ENCODE assay signal across 8 cellular contexts in the genomic region with DNA sequence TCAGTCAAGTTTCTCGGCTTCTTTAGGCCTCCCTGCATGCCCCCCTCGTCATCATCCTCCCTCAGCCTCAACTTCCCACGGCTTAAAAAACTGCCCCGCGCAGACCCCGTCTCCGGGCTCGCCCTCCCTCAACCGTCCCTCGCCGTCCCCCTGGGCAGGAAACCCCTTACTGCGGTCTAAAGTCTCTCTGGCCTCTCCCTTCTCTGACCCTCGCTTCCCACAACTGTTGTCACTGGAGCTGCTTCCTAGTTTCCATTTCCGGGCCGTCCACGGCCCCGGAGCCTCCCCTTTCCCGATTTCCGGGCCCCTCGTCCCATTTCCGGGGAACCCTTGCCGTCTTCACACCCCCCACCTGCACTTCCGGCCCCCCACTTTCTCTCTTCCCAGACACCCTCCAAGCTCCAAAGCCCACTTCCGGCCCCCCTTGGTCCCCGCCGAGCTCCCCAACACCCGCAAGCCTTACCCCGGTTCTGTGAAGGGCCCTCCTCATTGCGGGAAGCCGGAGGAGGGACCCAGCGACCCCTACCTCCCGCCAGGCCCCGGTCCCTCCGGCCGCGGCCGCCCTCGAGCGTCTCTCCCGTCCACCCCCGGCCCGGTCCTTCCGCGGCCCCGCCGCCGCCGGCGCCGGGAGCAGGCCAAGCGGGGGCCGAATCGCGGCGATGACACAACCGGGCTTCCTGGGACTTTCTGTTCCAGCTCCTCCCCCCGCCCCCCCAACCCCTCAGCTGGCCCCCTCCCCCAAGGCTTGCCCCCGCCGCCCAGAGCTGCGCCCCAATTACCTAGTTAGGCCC. TPM values are rescaled to one million over a fixed set of nuclear protein-coding genes. Genes with fewer than 3 reads are reported as not detected.
A peak's percentile ranks its signal among the peaks of the same experiment; 100 is the strongest.
DNase-seq lines count a peak whose midpoint lies in the region; ATAC-seq and TF ChIP-seq lines count a peak whose summit lies in the region.

No MANE protein-coding gene starts in this region.

- DNase-seq in Caki2 (ENCODE audit: low read depth) (peak; percentile 29), GM20000 (ENCODE audit: low spot score) (peak; percentile 83), HPDE6-E6E7 (ENCODE audit: extremely low spot score) (peak; percentile 51), RPMI7951 (ENCODE audit: low read depth) (peak; percentile 78), glomerular visceral epithelial cell (ENCODE audit: extremely low spot score) (peak; percentile 77), omental fat pad (ENCODE audit: low spot score) (peak; percentile 38)
- DNase-seq in activated naive CD4-positive, alpha-beta T cell treated with anti-CD3 and anti-CD28 coated beads, Interleukin-2, amount 10 ng/mL, durations not matched to agents 7 days and 5 days, result peak; percentile 81

- CTCF ChIA-PET in activated naive CD4-positive, alpha-beta T cell treated with anti-CD3 and anti-CD28 coated beads, Interleukin-2, amount 10 ng/mL, durations not matched to agents 7 days and 5 days (lab: Charles Lee), result interaction anchor here (1.0 kb wide), 1 partner anchor 12 kb away, joined by 3 read pairs; no protein-coding TSS in a partner anchor

- peak overlapping the region; percentile 98 for H3K4me3 Mint-ChIP-seq in activated naive CD4-positive, alpha-beta T cell treated with anti-CD3 and anti-CD28 coated beads, Interleukin-2, amount 10 ng/mL, durations not matched to agents 7 days and 5 days

- peaks cover 28% of the 10 kb centered on the region for H3K36me3 Mint-ChIP-seq in activated naive CD4-positive, alpha-beta T cell treated with anti-CD3 and anti-CD28 coated beads, Interleukin-2, amount 10 ng/mL, durations not matched to agents 7 days and 5 days

- ATAC-seq in omental fat pad (ENCODE audit: low FRiP score), result peak; percentile 53

- TF ChIP-seq CTCF in GM20000 (IDR thresholded peaks at IDR 0.05; ENCODE audit: extremely low read depth, missing control alignments), result no peak
- TF ChIP-seq CTCF in omental fat pad (IDR thresholded peaks at IDR 0.05), result no peak

- peaks cover 5% of the 10 kb centered on the region for H3K27me3 Mint-ChIP-seq in activated naive CD4-positive, alpha-beta T cell treated with anti-CD3 and anti-CD28 coated beads, Interleukin-2, amount 10 ng/mL, durations not matched to agents 7 days and 5 days

- peaks cover 60% of the 10 kb centered on the region for H3K4me1 Mint-ChIP-seq in activated naive CD4-positive, alpha-beta T cell treated with anti-CD3 and anti-CD28 coated beads, Interleukin-2, amount 10 ng/mL, durations not matched to agents 7 days and 5 days

- in situ Hi-C loops in Caki2 (cut with HindIII; ENCODE audit: low pct_unique_long_range_greater_than_20kb, low sequenced_read_pairs), result no loop called here

- peaks cover 6% of the 10 kb centered on the region for H3K36me3 ChIP-seq in thymus (ENCODE audit: control insufficient read depth, insufficient read depth)

- H3K27me3 ChIP-seq in thymus (ENCODE audit: control insufficient read depth, insufficient read depth), result no peaks in the 10 kb centered on the region

- no peaks in the 10 kb centered on the region for H3K9me3 ChIP-seq in thymus (ENCODE audit: control insufficient read depth)

- no peaks in the 10 kb centered on the region for H3K9me3 Mint-ChIP-seq in activated naive CD4-positive, alpha-beta T cell treated with anti-CD3 and anti-CD28 coated beads, Interleukin-2, amount 10 ng/mL, durations not matched to agents 7 days and 5 days

- peak overlapping the region; percentile 99 for H3K27ac Mint-ChIP-seq in activated naive CD4-positive, alpha-beta T cell treated with anti-CD3 and anti-CD28 coated beads, Interleukin-2, amount 10 ng/mL, durations not matched to agents 7 days and 5 days

- H3K4me1 ChIP-seq in thymus (ENCODE audit: control insufficient read depth, insufficient read depth, low read length), result peaks cover 10% of the 10 kb centered on the region

- peak overlapping the region; percentile 99 for H3K4me3 ChIP-seq in thymus (ENCODE audit: low read length)

- WGBS in thymus, result under 1% methylated on average over 60 of the region's 60 CpGs

- H3K27ac ChIP-seq in thymus (ENCODE audit: low read depth), result peak overlapping the region; percentile 99

RNA-seq across cellular contexts. Expression of a gene that starts 0.5 kb away (rescaled TPM):
- total RNA-seq in Caki2 (2014; rRNA removed; shearing (Covaris generic); ENCODE audit: low replicate concordance), result 21.3 and 62.8 TPM in 2 replicates
- total RNA-seq in RPMI7951 (2014; rRNA removed; shearing (Covaris generic)), result 105 and 107 TPM in 2 replicates
- 100 to 1,000 TPM; 178 to 256 (median 193) TPM for total RNA-seq in omental fat pad
- polyA plus RNA-seq in thymus, result 37.7 TPM

RNA-seq across cellular contexts. Expression of a gene that starts 1.0 kb away (rescaled TPM):
- total RNA-seq in Caki2 (2014; rRNA removed; shearing (Covaris generic); ENCODE audit: low replicate concordance), result 1.4 and 1.9 TPM in 2 replicates
- 5.2 and 6.4 TPM in 2 replicates for total RNA-seq in RPMI7951 (2014; rRNA removed; shearing (Covaris generic))
- total RNA-seq in omental fat pad, result 1 to 10 TPM; 1.1 to 3.5 (median 2.3) TPM
- 1.8 TPM for polyA plus RNA-seq in thymus

Comparison
In these comparisons a context has a peak if more than half of its experiments do, and no peak if none do; other contexts are left out.
1. Peak in every context shown above with its lines: DNase-seq, ATAC-seq, H3K4me3 ChIP-seq and H3K27ac ChIP-seq.
2. DNase-seq: peak in every context shown above with its lines; median percentile 83 in GM20000; 81 in activated naive CD4-positive, alpha-beta T cell treated with anti-CD3 and anti-CD28 coated beads, Interleukin-2, amount 10 ng/mL, durations not matched to agents 7 days and 5 days; 78 in RPMI7951; 77 in glomerular visceral epithelial cell; 51 in HPDE6-E6E7; 38 in omental fat pad; 29 in Caki2.